ENCODE assay signal across 8 cellular contexts in genomic region chr15:64596701-64597468, GRCh38.
DNase-seq lines count a peak whose midpoint lies in the region; ATAC-seq, FAIRE-seq and TF ChIP-seq lines count a peak whose summit lies in the region.

No MANE protein-coding gene starts in this region.

- FAIRE-seq in D721Med (lab: Jason Lieb, UNC): peak; percentile 46

- TF ChIP-seq CTCF in D721Med (IDR thresholded peaks at IDR 0.05; ENCODE audit: insufficient read depth, missing control alignments): no peak
- no peak for TF ChIP-seq CTCF in adrenal gland (IDR thresholded peaks at IDR 0.05)

- peak overlapping the region; percentile 49 to 85 (median 69) for H3K27ac ChIP-seq in adrenal gland

- H3K27ac Mint-ChIP-seq in immature natural killer cell: peak overlapping the region; percentile 82 to 96 (median 92)
- peak overlapping the region; percentile 90 to 97 for H3K27ac Mint-ChIP-seq in stimulated activated naive CD8-positive, alpha-beta T cell treated with anti-CD3 and anti-CD28 coated beads, Interleukin-15, amount 100 ng/mL, for 72 hours

- H3K4me1 Mint-ChIP-seq in immature natural killer cell: peaks cover 40 to 58% of the 10 kb centered on the region in 2 donors
- H3K4me1 Mint-ChIP-seq in stimulated activated naive CD8-positive, alpha-beta T cell treated with anti-CD3 and anti-CD28 coated beads, Interleukin-15, amount 100 ng/mL, for 72 hours: peaks cover 76% of the 10 kb centered on the region

- H3K36me3 ChIP-seq in H7 (replicated peaks; ENCODE audit: control insufficient read depth, insufficient read depth, low read length): no peaks in the 10 kb centered on the region
- H3K36me3 ChIP-seq in adrenal gland (replicated peaks in 1 of 2): no peaks in the 10 kb centered on the region

- H3K4me3 Mint-ChIP-seq in immature natural killer cell: peak overlapping the region; percentile 82 to 89 (median 84)
- peak overlapping the region; percentile 72 to 88 for H3K4me3 Mint-ChIP-seq in stimulated activated naive CD8-positive, alpha-beta T cell treated with anti-CD3 and anti-CD28 coated beads, Interleukin-15, amount 100 ng/mL, for 72 hours

- WGBS in adrenal gland, 4 donors: 20 to 25% (median 22%) methylated on average over 4 of the region's 4 CpGs

- TF ChIP-seq POLR2A in adrenal gland (IDR thresholded peaks at IDR 0.05): peak in 1 of 2 donors; percentile 50

- no peaks in the 10 kb centered on the region for H3K27me3 Mint-ChIP-seq in immature natural killer cell (ENCODE audit: low read depth in 3 of 3)
- no peaks in the 10 kb centered on the region for H3K27me3 Mint-ChIP-seq in stimulated activated naive CD8-positive, alpha-beta T cell treated with anti-CD3 and anti-CD28 coated beads, Interleukin-15, amount 100 ng/mL, for 72 hours

- H3K9me3 Mint-ChIP-seq in immature natural killer cell: no peaks in the 10 kb centered on the region
- no peaks in the 10 kb centered on the region for H3K9me3 Mint-ChIP-seq in stimulated activated naive CD8-positive, alpha-beta T cell treated with anti-CD3 and anti-CD28 coated beads, Interleukin-15, amount 100 ng/mL, for 72 hours

- no peaks in the 10 kb centered on the region for H3K36me3 Mint-ChIP-seq in immature natural killer cell

- H3K4me3 ChIP-seq in H7 (ENCODE audit: insufficient read depth, low read depth, low read length) (no peak overlapping the region), adrenal gland (peak overlapping the region in 3 of 4 donors; percentile 1 to 7 (median 3))

- H3K9me3 ChIP-seq in adrenal gland (replicated peaks in 1 of 3): no peaks in the 10 kb centered on the region

- peak; percentile 71 for ATAC-seq in stimulated activated naive CD8-positive, alpha-beta T cell treated with anti-CD3 and anti-CD28 coated beads, Interleukin-15, amount 100 ng/mL, for 72 hours

- peaks cover 22 to 37% of the 10 kb centered on the region in 2 donors for H3K4me1 ChIP-seq in adrenal gland (replicated peaks in 1 of 2)

- intact Hi-C loops in adrenal gland (cut with DNase I): no loop called here

- DNase-seq in D721Med (ENCODE audit: insufficient read length, low spot score) (peak; percentile 34), H7 (peak; percentile 66), NCI-H345 treated with DMSO at 0.1 percent for 48 hours (lab: John Stamatoyannopoulos, UW; ENCODE audit: unreplicated experiment) (peak; percentile 8), adrenal gland (peak; percentile 69 to 89 (median 77)), immature natural killer cell (peak; percentile 24 to 45 (median 25))
- peak; percentile 16 to 21 for DNase-seq in stimulated activated naive CD8-positive, alpha-beta T cell treated with anti-CD3 and anti-CD28 coated beads, Interleukin-15, amount 100 ng/mL, for 72 hours
- no peak for DNase-seq in stimulated activated CD8-positive, alpha-beta memory T cell treated with anti-CD3 and anti-CD28 coated beads, Interleukin-4, amount 100 ng/mL, for 48 hours
- no peak for DNase-seq in activated effector memory CD4-positive, alpha-beta T cell treated with Interleukin-2 at 50 U/mL for 16 hours

- H3K27me3 ChIP-seq in H7 (ENCODE audit: control insufficient read depth, insufficient read depth, low read length) (no peaks in the 10 kb centered on the region), adrenal gland (no peaks in the 10 kb centered on the region)

Comparison
In these comparisons a context has a peak if more than half of its experiments do, and no peak if none do; other contexts are left out.
1. DNase-seq: peak in D721Med (single experiment), H7 (single experiment), NCI-H345 treated with DMSO at 0.1 percent for 48 hours (single experiment), adrenal gland (7 of 7), immature natural killer cell (3 of 3) and stimulated activated naive CD8-positive, alpha-beta T cell treated with anti-CD3 and anti-CD28 coated beads, Interleukin-15, amount 100 ng/mL, for 72 hours (2 of 2); none in stimulated activated CD8-positive, alpha-beta memory T cell treated with anti-CD3 and anti-CD28 coated beads, Interleukin-4, amount 100 ng/mL, for 48 hours (single experiment) and activated effector memory CD4-positive, alpha-beta T cell treated with Interleukin-2 at 50 U/mL for 16 hours (single experiment).